ENCODE assay signal across 40 cellular contexts in the genomic region with DNA sequence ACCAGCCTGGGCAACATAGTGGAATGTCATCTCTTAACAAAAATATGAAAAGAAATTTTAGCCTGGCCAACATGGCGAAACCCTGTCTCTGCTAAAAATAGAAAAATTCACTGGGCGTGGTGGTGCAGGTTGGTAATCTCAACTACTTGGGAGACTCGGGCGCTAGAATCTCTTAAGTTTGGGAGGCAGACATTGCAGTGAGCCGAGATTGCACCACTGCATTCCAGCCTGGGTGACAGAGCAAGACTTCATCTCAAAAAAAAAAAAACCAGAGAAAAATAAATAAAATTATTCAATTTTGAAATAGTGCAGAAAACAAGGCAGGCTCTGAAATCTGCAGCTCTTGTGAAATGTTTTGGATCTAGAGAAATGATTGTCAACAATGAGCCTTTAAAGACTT.
"Had no signal": no experiment of that assay in that cellular context is flagged by ENCODE, and none has a peak within 500 bp of the region (broad histone marks: within the 10 kb centered on the region; RNA-seq: fewer than 3 reads in every experiment).

No MANE protein-coding gene starts in this region.

- H3K4me3 ChIP-seq: ascending aorta, body of pancreas, breast epithelium, MG63, Peyer's patch, SJSA1 had no signal

- H3K4me3 Mint-ChIP-seq: activated CD8-positive, alpha-beta memory T cell treated with anti-CD3 and anti-CD28 coated beads, Interleukin-2, amount 10 ng/mL, durations not matched to agents 7 days and 5 days; activated naive CD8-positive, alpha-beta T cell treated with anti-CD3 and anti-CD28 coated beads for 36 hours; activated T-cell treated with anti-CD3 and anti-CD28 coated beads, Interleukin-2, amount 50 U/mL, for 72 hours; T-cell; T-helper 17 cell had no signal

- H3K27ac Mint-ChIP-seq: activated CD8-positive, alpha-beta memory T cell treated with anti-CD3 and anti-CD28 coated beads, Interleukin-2, amount 10 ng/mL, durations not matched to agents 7 days and 5 days; activated naive CD8-positive, alpha-beta T cell treated with anti-CD3 and anti-CD28 coated beads for 36 hours; activated T-cell treated with anti-CD3 and anti-CD28 coated beads, Interleukin-2, amount 50 U/mL, for 72 hours; activated T-helper 17 cell treated with anti-CD3 and anti-CD28 coated beads, Interleukin-2, amount 50 U/mL, for 72 hours; T-helper 17 cell had no signal

- H3K4me2 ChIP-seq: SK-N-SH had no signal

- ATAC-seq: activated CD8-positive, alpha-beta memory T cell treated with anti-CD3 and anti-CD28 coated beads, Interleukin-2, amount 10 ng/mL, durations not matched to agents 7 days and 5 days; activated T-cell treated with anti-CD3 and anti-CD28 coated beads, Interleukin-2, amount 50 U/mL, for 72 hours; activated T-helper 17 cell treated with anti-CD3 and anti-CD28 coated beads, Interleukin-2, amount 50 U/mL, for 72 hours; body of pancreas; PC-3; T-cell; T-helper 17 cell had no signal

- H3K9me3 ChIP-seq: ascending aorta, body of pancreas, breast epithelium, MG63, Peyer's patch, SJSA1, SK-N-SH had no signal

- H3K9me2 ChIP-seq: SK-N-SH had no signal

- H3K27me3 ChIP-seq: ascending aorta, body of pancreas, breast epithelium, MG63, Peyer's patch, SJSA1 had no signal

- H3K36me3 ChIP-seq: ascending aorta, breast epithelium, Peyer's patch had no signal

- H3K4me1 ChIP-seq: ascending aorta, body of pancreas, breast epithelium, Peyer's patch, SJSA1 had no signal

- H3K27me3 Mint-ChIP-seq: activated CD8-positive, alpha-beta memory T cell treated with anti-CD3 and anti-CD28 coated beads, Interleukin-2, amount 10 ng/mL, durations not matched to agents 7 days and 5 days; activated naive CD8-positive, alpha-beta T cell treated with anti-CD3 and anti-CD28 coated beads for 36 hours; activated T-helper 17 cell treated with anti-CD3 and anti-CD28 coated beads, Interleukin-2, amount 50 U/mL, for 72 hours; T-cell; T-helper 17 cell had no signal

- H3K9me3 Mint-ChIP-seq: activated naive CD8-positive, alpha-beta T cell treated with anti-CD3 and anti-CD28 coated beads for 36 hours; activated T-cell treated with anti-CD3 and anti-CD28 coated beads, Interleukin-2, amount 50 U/mL, for 72 hours; activated T-helper 17 cell treated with anti-CD3 and anti-CD28 coated beads, Interleukin-2, amount 50 U/mL, for 72 hours; T-cell had no signal

- DNase-seq: activated CD4-positive, alpha-beta T cell treated with anti-CD3 and anti-CD28 coated beads for 1 hour; activated CD4-positive, alpha-beta T cell treated with anti-CD3 and anti-CD28 coated beads for 48 hours; activated CD4-positive, CD25-positive, alpha-beta regulatory T cell; activated CD8-positive, alpha-beta memory T cell treated with anti-CD3 and anti-CD28 coated beads for 24 hours; activated CD8-positive, alpha-beta memory T cell treated with anti-CD3 and anti-CD28 coated beads, Interleukin-2, amount 10 ng/mL, durations not matched to agents 7 days and 5 days; activated CD8-positive, alpha-beta memory T cell treated with anti-CD3 and anti-CD28 coated beads, Interleukin-2, amount 50 U/mL, for 48 hours; activated effector memory CD4-positive, alpha-beta T cell treated with anti-CD3 and anti-CD28 coated beads, Interleukin-2, amount 50 U/mL, for 16 hours; activated naive CD4-positive, alpha-beta T cell; activated naive CD4-positive, alpha-beta T cell treated with anti-CD3 and anti-CD28 coated beads, Interleukin-2, amount 50 U/mL, for 16 hours; activated naive CD8-positive, alpha-beta T cell treated with anti-CD3 and anti-CD28 coated beads for 36 hours; activated T-cell treated with anti-CD3 and anti-CD28 coated beads, Interleukin-2, amount 50 U/mL, for 72 hours; amygdala; body of pancreas; caudate nucleus; Kasumi-1; KG1; MG63; NCI-H1048; NCI-H1436 treated with DMSO at 0.1 percent for 48 hours; NCI-H1694 treated with DMSO at 0.1 percent for 48 hours; NCI-H2029; NCI-H2107; NCI-H2171; NCI-H510A; NCI-H526; NCI-H748 treated with DMSO at 0.1 percent for 48 hours; NK-92 treated with Interleukin-12 subunit alpha and Interleukin-12 subunit beta, amount 100 ng/mL, for 24 hours; PC-3; Peyer's patch; RPMI8226; SHP77 treated with DMSO at 0.1 percent for 48 hours; SK-N-SH; T-cell; T-helper 17 cell; T-helper 9 cell had no signal

- H3K9ac ChIP-seq: SK-N-SH had no signal

- H3K27ac ChIP-seq: ascending aorta, body of pancreas, breast epithelium, Peyer's patch, SJSA1, VCaP had no signal
